8 cellular contexts compared by ENCODE assay signal in the genomic region with DNA sequence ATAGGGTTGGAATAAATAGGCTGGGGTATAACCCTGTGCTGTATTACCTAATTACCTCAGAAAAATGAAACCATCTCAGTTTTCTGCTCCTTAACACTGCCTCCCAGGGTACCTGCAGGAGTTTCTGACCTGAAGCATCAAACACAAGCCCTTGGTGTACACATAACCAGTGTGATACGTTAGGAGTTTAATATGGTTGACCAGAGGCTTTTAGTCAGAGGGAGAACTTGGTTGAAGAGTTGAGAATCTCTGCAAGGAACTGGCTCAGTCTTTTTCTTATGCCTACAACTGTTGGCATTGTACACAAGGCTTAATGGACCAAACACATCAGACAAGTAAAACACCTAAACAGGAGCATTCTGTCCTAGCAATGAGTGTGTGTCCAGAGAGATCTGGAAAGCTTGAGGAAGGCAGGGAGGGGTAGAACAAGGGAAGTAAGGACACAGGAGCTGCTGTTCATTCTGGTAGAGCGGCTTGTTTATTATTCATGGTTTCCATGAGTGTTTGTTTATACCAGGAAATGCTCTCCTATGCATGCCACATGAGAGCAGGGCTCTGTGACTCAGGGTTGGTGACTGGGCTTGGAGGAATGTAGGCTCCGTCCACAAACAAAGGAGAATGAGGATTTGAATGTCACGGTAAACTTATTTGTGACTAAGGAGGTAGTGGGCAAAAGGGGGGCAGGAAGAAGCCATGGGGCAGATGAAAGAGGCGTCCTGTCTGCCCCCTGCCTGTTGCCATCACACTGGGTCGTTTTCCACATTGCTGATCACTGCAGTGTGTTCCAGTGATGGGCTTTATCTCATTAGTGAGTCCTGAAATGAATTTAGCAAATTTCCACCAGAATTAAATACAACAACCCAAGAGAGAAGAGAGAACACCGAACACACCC. TPM values are rescaled to one million over a fixed set of nuclear protein-coding genes. Genes with fewer than 3 reads are reported as not detected.
DNase-seq lines count a peak whose midpoint lies in the region; ATAC-seq lines count a peak whose summit lies in the region.

No MANE protein-coding gene starts in this region.

- DNase-seq in GM04503 (ENCODE audit: low read depth): peak; percentile 98
- peak; percentile 97 for DNase-seq in RPMI7951 (ENCODE audit: low read depth)
- peak; percentile 97 for DNase-seq in fibroblast of peridontal ligament (ENCODE audit: extremely low read depth)
- peak; percentile 89 for DNase-seq in pulmonary artery endothelial cell (ENCODE audit: low read depth, low spot score)
- DNase-seq in mesenteric fat pad (ENCODE audit: low spot score): no peak
- no peak for DNase-seq in activated gamma-delta T cell (lab: John Stamatoyannopoulos, UW)

- ATAC-seq in HG03045 (IDR thresholded peaks at IDR 0.05; ENCODE audit: unreplicated experiment) (no peak), GM21381 (IDR thresholded peaks at IDR 0.05; ENCODE audit: unreplicated experiment) (no peak)

RNA-seq across cellular contexts. Expression of a gene that starts 11.9 kb away (rescaled TPM):
- total RNA-seq in RPMI7951 (2014; rRNA removed; shearing (Covaris generic)): 4.5 and 4.6 TPM in 2 replicates
- total RNA-seq in pulmonary artery endothelial cell (5.7 and 8.0 TPM in 2 replicates), mesenteric fat pad (11.6 TPM)

Comparison
In these comparisons a context has a peak if more than half of its experiments do, and no peak if none do; other contexts are left out.
1. DNase-seq: peak in GM04503 (single experiment), RPMI7951 (single experiment), fibroblast of peridontal ligament (single experiment) and pulmonary artery endothelial cell (single experiment); none in mesenteric fat pad (single experiment) and activated gamma-delta T cell (single experiment).